ENCODE assay signal across 1 cellular context in the genomic region with DNA sequence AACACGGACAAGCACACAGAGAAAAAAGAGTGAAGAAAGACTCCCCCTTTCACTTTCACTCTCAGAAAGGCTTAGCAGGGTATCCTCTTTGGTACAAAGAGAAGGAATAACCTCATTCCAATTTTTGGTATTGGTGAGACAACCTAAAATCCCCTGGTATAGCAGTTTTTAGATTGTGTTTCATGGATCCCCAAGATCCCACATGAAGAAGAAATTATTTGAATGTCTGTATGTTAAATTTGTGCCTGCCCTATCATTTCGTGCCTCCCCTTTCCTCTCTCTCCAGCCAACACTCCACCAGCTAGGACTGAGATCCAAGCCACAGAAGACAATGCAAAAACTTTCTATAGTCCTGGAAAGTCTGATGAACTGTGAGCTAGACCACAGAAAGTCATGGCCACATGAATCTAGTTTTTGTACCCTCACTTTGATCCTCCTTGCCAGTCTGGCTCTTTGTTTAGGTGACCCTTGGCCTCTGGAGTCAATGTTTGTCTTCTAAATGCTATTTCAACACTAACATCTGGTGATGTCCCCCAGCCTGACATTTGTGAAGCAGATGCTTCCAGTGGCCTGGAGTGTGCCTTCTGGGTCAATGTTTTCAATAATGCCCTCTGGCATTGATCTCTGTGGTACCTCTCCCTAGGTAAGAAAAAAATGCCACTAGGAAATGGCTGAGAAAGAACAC.
TF ChIP-seq lines count a peak whose summit lies in the region.

No MANE protein-coding gene starts in this region.

TF ChIP-seq in HepG2, 621 proteins besides CTCF, POLR2A, EP300 and RAD21 (continued from another document and continues in another):
- TF ChIP-seq, protein P1, sequence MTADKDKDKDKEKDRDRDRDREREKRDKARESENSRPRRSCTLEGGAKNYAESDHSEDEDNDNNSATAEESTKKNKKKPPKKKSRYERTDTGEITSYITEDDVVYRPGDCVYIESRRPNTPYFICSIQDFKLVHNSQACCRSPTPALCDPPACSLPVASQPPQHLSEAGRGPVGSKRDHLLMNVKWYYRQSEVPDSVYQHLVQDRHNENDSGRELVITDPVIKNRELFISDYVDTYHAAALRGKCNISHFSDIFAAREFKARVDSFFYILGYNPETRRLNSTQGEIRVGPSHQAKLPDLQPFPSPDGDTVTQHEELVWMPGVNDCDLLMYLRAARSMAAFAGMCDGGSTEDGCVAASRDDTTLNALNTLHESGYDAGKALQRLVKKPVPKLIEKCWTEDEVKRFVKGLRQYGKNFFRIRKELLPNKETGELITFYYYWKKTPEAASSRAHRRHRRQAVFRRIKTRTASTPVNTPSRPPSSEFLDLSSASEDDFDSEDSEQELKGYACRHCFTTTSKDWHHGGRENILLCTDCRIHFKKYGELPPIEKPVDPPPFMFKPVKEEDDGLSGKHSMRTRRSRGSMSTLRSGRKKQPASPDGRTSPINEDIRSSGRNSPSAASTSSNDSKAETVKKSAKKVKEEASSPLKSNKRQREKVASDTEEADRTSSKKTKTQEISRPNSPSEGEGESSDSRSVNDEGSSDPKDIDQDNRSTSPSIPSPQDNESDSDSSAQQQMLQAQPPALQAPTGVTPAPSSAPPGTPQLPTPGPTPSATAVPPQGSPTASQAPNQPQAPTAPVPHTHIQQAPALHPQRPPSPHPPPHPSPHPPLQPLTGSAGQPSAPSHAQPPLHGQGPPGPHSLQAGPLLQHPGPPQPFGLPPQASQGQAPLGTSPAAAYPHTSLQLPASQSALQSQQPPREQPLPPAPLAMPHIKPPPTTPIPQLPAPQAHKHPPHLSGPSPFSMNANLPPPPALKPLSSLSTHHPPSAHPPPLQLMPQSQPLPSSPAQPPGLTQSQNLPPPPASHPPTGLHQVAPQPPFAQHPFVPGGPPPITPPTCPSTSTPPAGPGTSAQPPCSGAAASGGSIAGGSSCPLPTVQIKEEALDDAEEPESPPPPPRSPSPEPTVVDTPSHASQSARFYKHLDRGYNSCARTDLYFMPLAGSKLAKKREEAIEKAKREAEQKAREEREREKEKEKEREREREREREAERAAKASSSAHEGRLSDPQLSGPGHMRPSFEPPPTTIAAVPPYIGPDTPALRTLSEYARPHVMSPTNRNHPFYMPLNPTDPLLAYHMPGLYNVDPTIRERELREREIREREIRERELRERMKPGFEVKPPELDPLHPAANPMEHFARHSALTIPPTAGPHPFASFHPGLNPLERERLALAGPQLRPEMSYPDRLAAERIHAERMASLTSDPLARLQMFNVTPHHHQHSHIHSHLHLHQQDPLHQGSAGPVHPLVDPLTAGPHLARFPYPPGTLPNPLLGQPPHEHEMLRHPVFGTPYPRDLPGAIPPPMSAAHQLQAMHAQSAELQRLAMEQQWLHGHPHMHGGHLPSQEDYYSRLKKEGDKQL (CRISPR knock-in tag; IDR thresholded peaks at IDR 0.05; ENCODE audit: low read depth): peak; percentile 96
- TF ChIP-seq, protein P2, sequence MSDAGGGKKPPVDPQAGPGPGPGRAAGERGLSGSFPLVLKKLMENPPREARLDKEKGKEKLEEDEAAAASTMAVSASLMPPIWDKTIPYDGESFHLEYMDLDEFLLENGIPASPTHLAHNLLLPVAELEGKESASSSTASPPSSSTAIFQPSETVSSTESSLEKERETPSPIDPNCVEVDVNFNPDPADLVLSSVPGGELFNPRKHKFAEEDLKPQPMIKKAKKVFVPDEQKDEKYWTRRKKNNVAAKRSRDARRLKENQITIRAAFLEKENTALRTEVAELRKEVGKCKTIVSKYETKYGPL (CRISPR knock-in tag; IDR thresholded peaks at IDR 0.05): no peak
- TF ChIP-seq, protein P3, sequence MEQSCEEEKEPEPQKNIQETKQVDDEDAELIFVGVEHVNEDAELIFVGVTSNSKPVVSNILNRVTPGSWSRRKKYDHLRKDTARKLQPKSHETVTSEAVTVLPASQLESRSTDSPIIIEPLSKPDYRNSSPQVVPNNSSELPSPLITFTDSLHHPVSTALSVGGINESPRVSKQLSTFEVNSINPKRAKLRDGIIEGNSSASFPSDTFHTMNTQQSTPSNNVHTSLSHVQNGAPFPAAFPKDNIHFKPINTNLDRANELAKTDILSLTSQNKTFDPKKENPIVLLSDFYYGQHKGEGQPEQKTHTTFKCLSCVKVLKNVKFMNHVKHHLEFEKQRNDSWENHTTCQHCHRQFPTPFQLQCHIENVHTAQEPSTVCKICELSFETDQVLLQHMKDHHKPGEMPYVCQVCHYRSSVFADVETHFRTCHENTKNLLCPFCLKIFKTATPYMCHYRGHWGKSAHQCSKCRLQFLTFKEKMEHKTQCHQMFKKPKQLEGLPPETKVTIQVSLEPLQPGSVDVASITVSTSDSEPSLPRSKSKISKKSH (CRISPR knock-in tag; IDR thresholded peaks at IDR 0.05; ENCODE audit: borderline replicate concordance): no peak
- TF ChIP-seq KAT8 (CRISPR knock-in tag; IDR thresholded peaks at IDR 0.05) (peak; percentile 86), ZBTB20 (CRISPR knock-in tag; IDR thresholded peaks at IDR 0.05; ENCODE audit: borderline replicate concordance, low read depth) (peak; percentile 97), FOXP1 (IDR thresholded peaks at IDR 0.05) (peak; percentile 20; the same call in 1 of the 2 replicates), FOXP1 (CRISPR knock-in tag; IDR thresholded peaks at IDR 0.05) (peak; percentile 96), PHF8 (CRISPR knock-in tag; IDR thresholded peaks at IDR 0.05) (peak; percentile 49), MIER2 (CRISPR knock-in tag; IDR thresholded peaks at IDR 0.05) (peak; percentile 68; the same call in 1 of the 2 replicates), RXRB (CRISPR knock-in tag; IDR thresholded peaks at IDR 0.05; ENCODE audit: borderline replicate concordance) (peak; percentile 98), ZNF678 (CRISPR knock-in tag; IDR thresholded peaks at IDR 0.05) (no peak), SRF (IDR thresholded peaks at IDR 0.05; ENCODE audit: low read depth, low read length) (no peak), ZNF768 (CRISPR knock-in tag; IDR thresholded peaks at IDR 0.05) (no peak), FOXA3 (CRISPR knock-in tag; IDR thresholded peaks at IDR 0.05) (peak; percentile 98), HMG20B (CRISPR knock-in tag; conservative IDR thresholded peaks at IDR 0.05) (peak; percentile 94), ZNF496 (CRISPR knock-in tag; IDR thresholded peaks at IDR 0.05; ENCODE audit: insufficient replicate concordance) (no peak), NFYB (CRISPR knock-in tag; IDR thresholded peaks at IDR 0.05) (peak; percentile 15; the same call in 1 of the 2 replicates), SP1 (IDR thresholded peaks at IDR 0.05) (no peak), SP1 (CRISPR knock-in tag; IDR thresholded peaks at IDR 0.05) (peak; percentile 60; the same call in 1 of the 2 replicates), THYN1 (CRISPR knock-in tag; IDR thresholded peaks at IDR 0.05; ENCODE audit: borderline replicate concordance, low read depth) (no peak), CEBPB (IDR thresholded peaks at IDR 0.05; ENCODE audit: borderline replicate concordance, low read depth, low read length) (peak; percentile 81), ZNF652 (CRISPR knock-in tag; IDR thresholded peaks at IDR 0.05; ENCODE audit: borderline replicate concordance, low read depth) (0 out of 2 replicates have a peak, but pooled peaks have one; percentile 44)
- TF ChIP-seq, protein P4, sequence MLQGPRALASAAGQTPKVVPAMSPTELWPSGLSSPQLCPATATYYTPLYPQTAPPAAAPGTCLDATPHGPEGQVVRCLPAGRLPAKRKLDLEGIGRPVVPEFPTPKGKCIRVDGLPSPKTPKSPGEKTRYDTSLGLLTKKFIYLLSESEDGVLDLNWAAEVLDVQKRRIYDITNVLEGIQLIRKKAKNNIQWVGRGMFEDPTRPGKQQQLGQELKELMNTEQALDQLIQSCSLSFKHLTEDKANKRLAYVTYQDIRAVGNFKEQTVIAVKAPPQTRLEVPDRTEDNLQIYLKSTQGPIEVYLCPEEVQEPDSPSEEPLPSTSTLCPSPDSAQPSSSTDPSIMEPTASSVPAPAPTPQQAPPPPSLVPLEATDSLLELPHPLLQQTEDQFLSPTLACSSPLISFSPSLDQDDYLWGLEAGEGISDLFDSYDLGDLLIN (CRISPR knock-in tag; IDR thresholded peaks at IDR 0.05; ENCODE audit: borderline replicate concordance): peak; percentile 52; the same call in 1 of the 2 replicates
- TF ChIP-seq, protein P5, sequence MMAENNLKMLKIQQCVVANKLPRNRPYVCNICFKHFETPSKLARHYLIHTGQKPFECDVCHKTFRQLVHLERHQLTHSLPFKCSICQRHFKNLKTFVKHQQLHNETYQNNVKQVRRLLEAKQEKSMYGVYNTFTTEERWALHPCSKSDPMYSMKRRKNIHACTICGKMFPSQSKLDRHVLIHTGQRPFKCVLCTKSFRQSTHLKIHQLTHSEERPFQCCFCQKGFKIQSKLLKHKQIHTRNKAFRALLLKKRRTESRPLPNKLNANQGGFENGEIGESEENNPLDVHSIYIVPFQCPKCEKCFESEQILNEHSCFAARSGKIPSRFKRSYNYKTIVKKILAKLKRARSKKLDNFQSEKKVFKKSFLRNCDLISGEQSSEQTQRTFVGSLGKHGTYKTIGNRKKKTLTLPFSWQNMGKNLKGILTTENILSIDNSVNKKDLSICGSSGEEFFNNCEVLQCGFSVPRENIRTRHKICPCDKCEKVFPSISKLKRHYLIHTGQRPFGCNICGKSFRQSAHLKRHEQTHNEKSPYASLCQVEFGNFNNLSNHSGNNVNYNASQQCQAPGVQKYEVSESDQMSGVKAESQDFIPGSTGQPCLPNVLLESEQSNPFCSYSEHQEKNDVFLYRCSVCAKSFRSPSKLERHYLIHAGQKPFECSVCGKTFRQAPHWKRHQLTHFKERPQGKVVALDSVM (CRISPR knock-in tag; IDR thresholded peaks at IDR 0.05): no peak
- TF ChIP-seq, protein P6, sequence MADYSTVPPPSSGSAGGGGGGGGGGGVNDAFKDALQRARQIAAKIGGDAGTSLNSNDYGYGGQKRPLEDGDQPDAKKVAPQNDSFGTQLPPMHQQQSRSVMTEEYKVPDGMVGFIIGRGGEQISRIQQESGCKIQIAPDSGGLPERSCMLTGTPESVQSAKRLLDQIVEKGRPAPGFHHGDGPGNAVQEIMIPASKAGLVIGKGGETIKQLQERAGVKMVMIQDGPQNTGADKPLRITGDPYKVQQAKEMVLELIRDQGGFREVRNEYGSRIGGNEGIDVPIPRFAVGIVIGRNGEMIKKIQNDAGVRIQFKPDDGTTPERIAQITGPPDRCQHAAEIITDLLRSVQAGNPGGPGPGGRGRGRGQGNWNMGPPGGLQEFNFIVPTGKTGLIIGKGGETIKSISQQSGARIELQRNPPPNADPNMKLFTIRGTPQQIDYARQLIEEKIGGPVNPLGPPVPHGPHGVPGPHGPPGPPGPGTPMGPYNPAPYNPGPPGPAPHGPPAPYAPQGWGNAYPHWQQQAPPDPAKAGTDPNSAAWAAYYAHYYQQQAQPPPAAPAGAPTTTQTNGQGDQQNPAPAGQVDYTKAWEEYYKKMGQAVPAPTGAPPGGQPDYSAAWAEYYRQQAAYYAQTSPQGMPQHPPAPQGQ (CRISPR knock-in tag; IDR thresholded peaks at IDR 0.05; ENCODE audit: borderline replicate concordance): no peak
- TF ChIP-seq, protein P7, sequence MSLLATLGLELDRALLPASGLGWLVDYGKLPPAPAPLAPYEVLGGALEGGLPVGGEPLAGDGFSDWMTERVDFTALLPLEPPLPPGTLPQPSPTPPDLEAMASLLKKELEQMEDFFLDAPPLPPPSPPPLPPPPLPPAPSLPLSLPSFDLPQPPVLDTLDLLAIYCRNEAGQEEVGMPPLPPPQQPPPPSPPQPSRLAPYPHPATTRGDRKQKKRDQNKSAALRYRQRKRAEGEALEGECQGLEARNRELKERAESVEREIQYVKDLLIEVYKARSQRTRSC (CRISPR knock-in tag; IDR thresholded peaks at IDR 0.05; ENCODE audit: low read depth): no peak
- TF ChIP-seq, protein P8, sequence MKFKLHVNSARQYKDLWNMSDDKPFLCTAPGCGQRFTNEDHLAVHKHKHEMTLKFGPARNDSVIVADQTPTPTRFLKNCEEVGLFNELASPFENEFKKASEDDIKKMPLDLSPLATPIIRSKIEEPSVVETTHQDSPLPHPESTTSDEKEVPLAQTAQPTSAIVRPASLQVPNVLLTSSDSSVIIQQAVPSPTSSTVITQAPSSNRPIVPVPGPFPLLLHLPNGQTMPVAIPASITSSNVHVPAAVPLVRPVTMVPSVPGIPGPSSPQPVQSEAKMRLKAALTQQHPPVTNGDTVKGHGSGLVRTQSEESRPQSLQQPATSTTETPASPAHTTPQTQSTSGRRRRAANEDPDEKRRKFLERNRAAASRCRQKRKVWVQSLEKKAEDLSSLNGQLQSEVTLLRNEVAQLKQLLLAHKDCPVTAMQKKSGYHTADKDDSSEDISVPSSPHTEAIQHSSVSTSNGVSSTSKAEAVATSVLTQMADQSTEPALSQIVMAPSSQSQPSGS (CRISPR knock-in tag; IDR thresholded peaks at IDR 0.05): peak; percentile 95
- TF ChIP-seq, protein P9, sequence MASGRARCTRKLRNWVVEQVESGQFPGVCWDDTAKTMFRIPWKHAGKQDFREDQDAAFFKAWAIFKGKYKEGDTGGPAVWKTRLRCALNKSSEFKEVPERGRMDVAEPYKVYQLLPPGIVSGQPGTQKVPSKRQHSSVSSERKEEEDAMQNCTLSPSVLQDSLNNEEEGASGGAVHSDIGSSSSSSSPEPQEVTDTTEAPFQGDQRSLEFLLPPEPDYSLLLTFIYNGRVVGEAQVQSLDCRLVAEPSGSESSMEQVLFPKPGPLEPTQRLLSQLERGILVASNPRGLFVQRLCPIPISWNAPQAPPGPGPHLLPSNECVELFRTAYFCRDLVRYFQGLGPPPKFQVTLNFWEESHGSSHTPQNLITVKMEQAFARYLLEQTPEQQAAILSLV (CRISPR knock-in tag; IDR thresholded peaks at IDR 0.05; ENCODE audit: borderline replicate concordance): peak; percentile 52; the same call in 1 of the 2 replicates
- TF ChIP-seq, protein P10, sequence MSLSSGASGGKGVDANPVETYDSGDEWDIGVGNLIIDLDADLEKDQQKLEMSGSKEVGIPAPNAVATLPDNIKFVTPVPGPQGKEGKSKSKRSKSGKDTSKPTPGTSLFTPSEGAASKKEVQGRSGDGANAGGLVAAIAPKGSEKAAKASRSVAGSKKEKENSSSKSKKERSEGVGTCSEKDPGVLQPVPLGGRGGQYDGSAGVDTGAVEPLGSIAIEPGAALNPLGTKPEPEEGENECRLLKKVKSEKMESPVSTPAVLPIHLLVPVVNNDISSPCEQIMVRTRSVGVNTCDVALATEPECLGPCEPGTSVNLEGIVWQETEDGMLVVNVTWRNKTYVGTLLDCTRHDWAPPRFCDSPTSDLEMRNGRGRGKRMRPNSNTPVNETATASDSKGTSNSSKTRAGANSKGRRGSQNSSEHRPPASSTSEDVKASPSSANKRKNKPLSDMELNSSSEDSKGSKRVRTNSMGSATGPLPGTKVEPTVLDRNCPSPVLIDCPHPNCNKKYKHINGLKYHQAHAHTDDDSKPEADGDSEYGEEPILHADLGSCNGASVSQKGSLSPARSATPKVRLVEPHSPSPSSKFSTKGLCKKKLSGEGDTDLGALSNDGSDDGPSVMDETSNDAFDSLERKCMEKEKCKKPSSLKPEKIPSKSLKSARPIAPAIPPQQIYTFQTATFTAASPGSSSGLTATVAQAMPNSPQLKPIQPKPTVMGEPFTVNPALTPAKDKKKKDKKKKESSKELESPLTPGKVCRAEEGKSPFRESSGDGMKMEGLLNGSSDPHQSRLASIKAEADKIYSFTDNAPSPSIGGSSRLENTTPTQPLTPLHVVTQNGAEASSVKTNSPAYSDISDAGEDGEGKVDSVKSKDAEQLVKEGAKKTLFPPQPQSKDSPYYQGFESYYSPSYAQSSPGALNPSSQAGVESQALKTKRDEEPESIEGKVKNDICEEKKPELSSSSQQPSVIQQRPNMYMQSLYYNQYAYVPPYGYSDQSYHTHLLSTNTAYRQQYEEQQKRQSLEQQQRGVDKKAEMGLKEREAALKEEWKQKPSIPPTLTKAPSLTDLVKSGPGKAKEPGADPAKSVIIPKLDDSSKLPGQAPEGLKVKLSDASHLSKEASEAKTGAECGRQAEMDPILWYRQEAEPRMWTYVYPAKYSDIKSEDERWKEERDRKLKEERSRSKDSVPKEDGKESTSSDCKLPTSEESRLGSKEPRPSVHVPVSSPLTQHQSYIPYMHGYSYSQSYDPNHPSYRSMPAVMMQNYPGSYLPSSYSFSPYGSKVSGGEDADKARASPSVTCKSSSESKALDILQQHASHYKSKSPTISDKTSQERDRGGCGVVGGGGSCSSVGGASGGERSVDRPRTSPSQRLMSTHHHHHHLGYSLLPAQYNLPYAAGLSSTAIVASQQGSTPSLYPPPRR (CRISPR knock-in tag; IDR thresholded peaks at IDR 0.05; ENCODE audit: borderline replicate concordance): peak; percentile 98
